Comparison of ENCODE assay signal across 13 cellular contexts in genomic region chr7:94060772-94061171, GRCh38. TPM values are rescaled to one million over a fixed set of nuclear protein-coding genes. Genes with fewer than 3 reads are reported as not detected.
DNase-seq lines count a peak whose midpoint lies in the region; ATAC-seq, FAIRE-seq and TF ChIP-seq lines count a peak whose summit lies in the region.
"Had no signal": no experiment of that assay in that cellular context is flagged by ENCODE, and none has a peak within 500 bp of the region (broad histone marks: within the 10 kb centered on the region; RNA-seq: fewer than 3 reads in every experiment).

No MANE protein-coding gene starts in this region.

- peaks cover 0 to 11% (median 2%) of the 10 kb centered on the region in 4 donors for H3K4me1 Mint-ChIP-seq in naive thymus-derived CD8-positive, alpha-beta T cell

- peaks cover 22% of the 10 kb centered on the region for H3K36me3 ChIP-seq in OCI-LY1 (ENCODE audit: insufficient read depth, low read length)
- H3K36me3 ChIP-seq in keratinocyte (ENCODE audit: control insufficient read depth in 2 of 2, extremely low read depth in 1 of 2, insufficient read depth in 2 of 2, low read length in 2 of 2), result no peaks in the 10 kb centered on the region
- no peaks in the 10 kb centered on the region for H3K36me3 ChIP-seq in WERI-Rb-1

- POLR2A ChIA-PET in naive thymus-derived CD8-positive, alpha-beta T cell (lab: Charles Lee), result no interaction called here

- H3K9ac ChIP-seq in OCI-LY1 (ENCODE audit: low read length), result peak overlapping the region; percentile 75
- no peak overlapping the region for H3K9ac ChIP-seq in keratinocyte (ENCODE audit: control insufficient read depth, extremely low read depth, insufficient read depth, low read length)

- H3K9me2 ChIP-seq in OCI-LY1 (ENCODE audit: low read depth, low read length), result no peaks in the 10 kb centered on the region

- peaks cover 0 to 7% (median 0%) of the 10 kb centered on the region in 9 donors for H3K9me3 Mint-ChIP-seq in naive thymus-derived CD8-positive, alpha-beta T cell
- H3K9me3 Mint-ChIP-seq: CD4-positive, alpha-beta T cell; T-helper 2 cell treated with Interferon-gamma antibody and Interleukin-4, amounts not matched to agents 5 μg/mL and 100 μg/mL, for 36 hours had no signal

- peaks cover 19 to 25% (median 22%) of the 10 kb centered on the region in 5 donors for H3K27me3 Mint-ChIP-seq in naive thymus-derived CD8-positive, alpha-beta T cell

- dilution Hi-C loops in keratinocyte (cut with MboI; ENCODE audit: extremely low pct_ligation_motif_present, low sequenced_read_pairs), result no loop called here

- DNase-seq in EL (peak; percentile 52), H4 (ENCODE audit: low spot score) (peak; percentile 40), keratinocyte (ENCODE audit: low read depth, low spot score) (no peak), NCI-H128 (lab: John Stamatoyannopoulos, UW; ENCODE audit: unreplicated experiment) (no peak), WERI-Rb-1 (no peak), posterior cingulate gyrus (no peak)
- DNase-seq in naive thymus-derived CD8-positive, alpha-beta T cell, result no peak
- DNase-seq: activated CD8-positive, alpha-beta memory T cell treated with anti-CD3 and anti-CD28 coated beads, Interleukin-2, amount 50 U/mL, for 4 hours; CD4-positive, alpha-beta T cell; left colon; NCI-H1048 had no signal

- H3K27ac ChIP-seq in OCI-LY1 (ENCODE audit: low read depth, low read length, poor library complexity, severe bottlenecking), result peak overlapping the region; percentile 90
- H3K27ac ChIP-seq in keratinocyte (ENCODE audit: control insufficient read depth, insufficient read depth, low read length), result no peak overlapping the region
- H3K27ac ChIP-seq in WERI-Rb-1, result no peak overlapping the region

- intact Hi-C loops in posterior cingulate gyrus (cut with DNase I), result no loop called here

- no peaks in the 10 kb centered on the region for H3F3A ChIP-seq in OCI-LY1 (ENCODE audit: insufficient read depth, low read length)

- H2AFZ ChIP-seq in OCI-LY1 (ENCODE audit: low read length) (peak overlapping the region; percentile 25), keratinocyte (ENCODE audit: control insufficient read depth, low read length) (peak overlapping the region; percentile 63)

- peak overlapping the region; percentile 59 for H3K4me3 ChIP-seq in OCI-LY1 (ENCODE audit: low read depth, low read length, poor library complexity, severe bottlenecking)
- H3K4me3 ChIP-seq in keratinocyte (ENCODE audit: control insufficient read depth in 2 of 3, extremely low read depth in 1 of 3, insufficient read depth in 2 of 3, low read depth in 1 of 3, low read length in 3 of 3), result no peak overlapping the region
- no peak overlapping the region for H3K4me3 ChIP-seq in WERI-Rb-1 (ENCODE audit: low read depth, low read length)

- no peaks in the 10 kb centered on the region for H3K36me3 Mint-ChIP-seq in naive thymus-derived CD8-positive, alpha-beta T cell

- ATAC-seq in naive thymus-derived CD8-positive, alpha-beta T cell, result no peak
- ATAC-seq: left colon had no signal

- H3K9me1 ChIP-seq in keratinocyte (ENCODE audit: control insufficient read depth, extremely low read depth, insufficient read depth, low read length), result no peaks in the 10 kb centered on the region

- no peaks in the 10 kb centered on the region for H4K20me1 ChIP-seq in OCI-LY1 (ENCODE audit: insufficient read depth, low read length)
- no peaks in the 10 kb centered on the region for H4K20me1 ChIP-seq in keratinocyte (ENCODE audit: control insufficient read depth, extremely low read depth, insufficient read depth, low read length)

- H3K79me2 ChIP-seq in OCI-LY1 (ENCODE audit: insufficient read depth, low read length), result no peaks in the 10 kb centered on the region
- no peaks in the 10 kb centered on the region for H3K79me2 ChIP-seq in keratinocyte (ENCODE audit: control insufficient read depth, insufficient read depth, low read length)

- FAIRE-seq in keratinocyte (lab: Jason Lieb, UNC), result no peak

- H3K4me2 ChIP-seq in OCI-LY1 (ENCODE audit: low read length), result peak overlapping the region; percentile 77
- peak overlapping the region; percentile 19 for H3K4me2 ChIP-seq in keratinocyte (ENCODE audit: control insufficient read depth, extremely low read depth, insufficient read depth, low read depth, low read length)

- H3K9me3 ChIP-seq in OCI-LY1 (ENCODE audit: low read length), result 0 out of 2 replicates have a peak, but pooled peaks cover 3% of the 10 kb centered on the region
- no peaks in the 10 kb centered on the region for H3K9me3 ChIP-seq in keratinocyte (ENCODE audit: control insufficient read depth, low read depth, low read length)
- no peaks in the 10 kb centered on the region for H3K9me3 ChIP-seq in WERI-Rb-1 (ENCODE audit: severe bottlenecking)

- no peak overlapping the region for H3K27ac Mint-ChIP-seq in naive thymus-derived CD8-positive, alpha-beta T cell
- H3K27ac Mint-ChIP-seq: CD4-positive, alpha-beta T cell; T-helper 2 cell treated with Interferon-gamma antibody and Interleukin-4, amounts not matched to agents 5 μg/mL and 100 μg/mL, for 36 hours had no signal

- H3K27me3 ChIP-seq in OCI-LY1 (ENCODE audit: insufficient read depth, low read length) (no peaks in the 10 kb centered on the region), keratinocyte (ENCODE audit: control insufficient read depth, extremely low read depth, insufficient read depth, low read length) (no peaks in the 10 kb centered on the region), WERI-Rb-1 (ENCODE audit: insufficient read depth, low read depth, severe bottlenecking) (no peaks in the 10 kb centered on the region)

- no peak overlapping the region for H3K4me3 Mint-ChIP-seq in naive thymus-derived CD8-positive, alpha-beta T cell
- H3K4me3 Mint-ChIP-seq: CD4-positive, alpha-beta T cell; T-helper 2 cell treated with Interferon-gamma antibody and Interleukin-4, amounts not matched to agents 5 μg/mL and 100 μg/mL, for 36 hours had no signal

- TF ChIP-seq CTCF in OCI-LY1 (IDR thresholded peaks at IDR 0.05; ENCODE audit: low read length) (no peak), keratinocyte (optimal IDR thresholded peaks at IDR 0.05 in 1 of 3, IDR thresholded peaks at IDR 0.05 in 1 of 3, conservative IDR thresholded peaks at IDR 0.05 in 1 of 3; ENCODE audit: extremely low read depth in 1 of 3, insufficient read depth in 2 of 3, low read length in 3 of 3) (no peak), WERI-Rb-1 (IDR thresholded peaks at IDR 0.05; ENCODE audit: low read depth, low read length) (no peak)

- peaks cover 84% of the 10 kb centered on the region for H3K4me1 ChIP-seq in OCI-LY1 (ENCODE audit: insufficient read depth, low read length, severe bottlenecking)
- peaks cover 14% of the 10 kb centered on the region for H3K4me1 ChIP-seq in keratinocyte (ENCODE audit: control insufficient read depth, extremely low read depth, insufficient read depth, low read length)

RNA-seq across cellular contexts. Expression of gene BET1, which starts 56.6 kb away (rescaled TPM):
- total RNA-seq in H4 (2014; rRNA removed; shearing (Covaris generic)), result 67.3 and 76.4 TPM in 2 replicates
- 17.4 to 38.1 TPM (median 21.0 TPM) in 3 replicates for polyA plus RNA-seq in keratinocyte
- polyA plus RNA-seq in keratinocyte (2011; ENCODE audit: low read depth), result 7.3 TPM
- 20.8 and 41.6 TPM in 2 replicates for polyA plus RNA-seq in keratinocyte (2011; cell fraction: cytosol; rRNA removed)
- polyA plus RNA-seq in keratinocyte (2011; cell fraction: nucleus; rRNA removed), result 17.2 and 23.9 TPM in 2 replicates
- 16.2 and 19.7 TPM in 2 replicates for polyA plus RNA-seq in keratinocyte (2012; ENCODE audit: low replicate concordance)
- 1.7 to 7.6 TPM (median 4.6 TPM) in 3 replicates for polyA minus RNA-seq in keratinocyte
- 12.7 TPM for polyA minus RNA-seq in keratinocyte (2011; cell fraction: cytosol; rRNA and poly(A)+ RNA removed)
- polyA minus RNA-seq in keratinocyte (2011; cell fraction: nucleus; rRNA and poly(A)+ RNA removed), result 6.1 and 7.3 TPM in 2 replicates
- 10 to 100 TPM; 31.3 to 33.8 TPM for total RNA-seq in naive thymus-derived CD8-positive, alpha-beta T cell
- polyA plus RNA-seq in naive thymus-derived CD8-positive, alpha-beta T cell, result 10 to 100 TPM; 10.5 to 19.6 (median 11.1) TPM

Comparison
In these comparisons a context has a peak if more than half of its experiments do, and no peak if none do; other contexts are left out.
1. DNase-seq: peak in EL (single experiment) and H4 (single experiment); none in keratinocyte (single experiment), NCI-H128 (single experiment), WERI-Rb-1 (single experiment), naive thymus-derived CD8-positive, alpha-beta T cell (0 of 10) and posterior cingulate gyrus (0 of 10).